ENCODE assay signal across 12 cellular contexts in genomic region chr2:85545780-85546240, GRCh38. TPM values are rescaled to one million over a fixed set of nuclear protein-coding genes. Genes with fewer than 3 reads are reported as not detected.
DNase-seq lines count a peak whose midpoint lies in the region; ATAC-seq, FAIRE-seq and TF ChIP-seq lines count a peak whose summit lies in the region.
"Had no signal": no experiment of that assay in that cellular context is flagged by ENCODE, and none has a peak within 500 bp of the region (broad histone marks: within the 10 kb centered on the region; RNA-seq: fewer than 3 reads in every experiment).

No MANE protein-coding gene starts in this region.

- H3K36me3 Mint-ChIP-seq in activated CD4-positive, alpha-beta T cell treated with anti-CD3 and anti-CD28 coated beads for 36 hours (ENCODE audit: low read depth) = peaks cover 57% of the 10 kb centered on the region
- H3K36me3 Mint-ChIP-seq in activated CD4-positive, alpha-beta T cell treated with anti-CD3 and anti-CD28 coated beads, Interleukin-2, amount 10 ng/mL, durations not matched to agents 24 days and 14 days (ENCODE audit: low read depth) = peaks cover 60% of the 10 kb centered on the region
- peaks cover 32% of the 10 kb centered on the region for H3K36me3 Mint-ChIP-seq in progenitor cell of endocrine pancreas (ENCODE audit: insufficient read depth)

- peak overlapping the region; percentile 3 for H3K4me3 Mint-ChIP-seq in activated CD4-positive, alpha-beta T cell treated with anti-CD3 and anti-CD28 coated beads for 36 hours
- no peak overlapping the region for H3K4me3 Mint-ChIP-seq in activated CD4-positive, alpha-beta T cell treated with anti-CD3 and anti-CD28 coated beads, Interleukin-2, amount 10 ng/mL, durations not matched to agents 24 days and 14 days
- H3K4me3 Mint-ChIP-seq in progenitor cell of endocrine pancreas (ENCODE audit: low read depth) = no peak overlapping the region

- peaks cover 26% of the 10 kb centered on the region for H3K4me1 Mint-ChIP-seq in activated CD4-positive, alpha-beta T cell treated with anti-CD3 and anti-CD28 coated beads for 36 hours
- peaks cover 32% of the 10 kb centered on the region for H3K4me1 Mint-ChIP-seq in activated CD4-positive, alpha-beta T cell treated with anti-CD3 and anti-CD28 coated beads, Interleukin-2, amount 10 ng/mL, durations not matched to agents 24 days and 14 days
- peaks cover 25% of the 10 kb centered on the region for H3K4me1 Mint-ChIP-seq in progenitor cell of endocrine pancreas (ENCODE audit: low read depth)

- no peaks in the 10 kb centered on the region for H3K9me3 Mint-ChIP-seq in activated CD4-positive, alpha-beta T cell treated with anti-CD3 and anti-CD28 coated beads for 36 hours (ENCODE audit: low read depth)
- H3K9me3 Mint-ChIP-seq in activated CD4-positive, alpha-beta T cell treated with anti-CD3 and anti-CD28 coated beads, Interleukin-2, amount 10 ng/mL, durations not matched to agents 24 days and 14 days = no peaks in the 10 kb centered on the region
- no peaks in the 10 kb centered on the region for H3K9me3 Mint-ChIP-seq in progenitor cell of endocrine pancreas (ENCODE audit: low read depth)

- peak; percentile 20 for ATAC-seq in activated CD4-positive, alpha-beta T cell treated with anti-CD3 and anti-CD28 coated beads for 36 hours
- ATAC-seq in K562 (peak; percentile 64), GM18870 (IDR thresholded peaks at IDR 0.05; ENCODE audit: unreplicated experiment) (no peak)
- ATAC-seq: lower lobe of right lung had no signal

- no peak overlapping the region for H3K27ac Mint-ChIP-seq in activated CD4-positive, alpha-beta T cell treated with anti-CD3 and anti-CD28 coated beads for 36 hours
- no peak overlapping the region for H3K27ac Mint-ChIP-seq in activated CD4-positive, alpha-beta T cell treated with anti-CD3 and anti-CD28 coated beads, Interleukin-2, amount 10 ng/mL, durations not matched to agents 24 days and 14 days
- H3K27ac Mint-ChIP-seq in progenitor cell of endocrine pancreas = peak overlapping the region; percentile 26

- no peak for FAIRE-seq in K562 (lab: Jason Lieb, UNC)
- FAIRE-seq: TTC549, urothelium cell line had no signal

- no peak overlapping the region for H2AFZ ChIP-seq in K562 (ENCODE audit: low read depth, low read length)

- intact Hi-C loops in activated CD4-positive, alpha-beta T cell treated with anti-CD3 and anti-CD28 coated beads for 36 hours (cut with DNase I, micrococcal nuclease) = no loop called here
- intact Hi-C loops in activated CD4-positive, alpha-beta T cell treated with anti-CD3 and anti-CD28 coated beads, Interleukin-2, amount 10 ng/mL, durations not matched to agents 24 days and 14 days (cut with micrococcal nuclease) = no loop called here
- intact Hi-C loops in K562 (cut with micrococcal nuclease) = loop anchor here (1.0 kb wide), 1 partner anchor 126 kb away; no protein-coding TSS in a partner anchor

- no peak for TF ChIP-seq CTCF in K562 (IDR thresholded peaks at IDR 0.05 in 2 of 3, conservative IDR thresholded peaks at IDR 0.05 in 1 of 3; ENCODE audit: insufficient read depth in 2 of 3, low read depth in 1 of 3, low read length in 3 of 3)
- TF ChIP-seq CTCF in progenitor cell of endocrine pancreas (IDR thresholded peaks at IDR 0.05; ENCODE audit: unreplicated experiment) = no peak
- TF ChIP-seq CTCF in GM13976 (IDR thresholded peaks at IDR 0.05; ENCODE audit: borderline replicate concordance, control extremely low read depth, extremely low read depth, insufficient read depth, missing control alignments) = no peak

- no peaks in the 10 kb centered on the region for H3K27me3 ChIP-seq in K562 (ENCODE audit: control insufficient read depth in 2 of 2, insufficient read depth in 2 of 2, low read length in 2 of 2)

- H3K9me3 ChIP-seq in K562 (replicated peaks; ENCODE audit: control insufficient read depth, insufficient read depth, low read depth, low read length) = no peaks in the 10 kb centered on the region
- H3K9me3 ChIP-seq: lower lobe of right lung had no signal

- H3K36me3 ChIP-seq in K562 (ENCODE audit: control insufficient read depth, insufficient read depth, low read length) = peaks cover 72% of the 10 kb centered on the region

- POLR2A ChIA-PET in activated CD4-positive, alpha-beta T cell treated with anti-CD3 and anti-CD28 coated beads for 36 hours (lab: Charles Lee) = interaction anchor here (0.6 to 2.2 kb wide), 9 partner anchors 11 to 218 kb away, joined by 3 to 20 read pairs (median 4); partner anchors contain the start of genes GGCX and TGOLN2
- POLR2A ChIA-PET in K562 (lab: Yijun Ruan, JAX) = interaction anchor here (0.6 to 24.3 kb wide), 20 partner anchors 10 to 443 kb away, joined by 3 to 1576 read pairs (median 4); partner anchors contain the start of genes C2orf68, CAPG, GGCX and SH2D6

- in situ Hi-C loops in K562 (cut with MboI) (no loop called here), GM13976 (cut with MboI; ENCODE audit: low sequenced_read_pairs, unreplicated experiment) (no loop called here)

- peaks cover 3% of the 10 kb centered on the region for H3K9me1 ChIP-seq in K562 (ENCODE audit: control insufficient read depth, insufficient read depth, low read length)

- H3K4me3 ChIP-seq in K562 = no peak overlapping the region
- H3K4me3 ChIP-seq: lower lobe of right lung had no signal

- TF ChIP-seq POLR2A in K562 (conservative IDR thresholded peaks at IDR 0.05) = no peak; the same call in none of the 2 replicates

- no peaks in the 10 kb centered on the region for H3K27me3 Mint-ChIP-seq in activated CD4-positive, alpha-beta T cell treated with anti-CD3 and anti-CD28 coated beads for 36 hours
- no peaks in the 10 kb centered on the region for H3K27me3 Mint-ChIP-seq in activated CD4-positive, alpha-beta T cell treated with anti-CD3 and anti-CD28 coated beads, Interleukin-2, amount 10 ng/mL, durations not matched to agents 24 days and 14 days
- no peaks in the 10 kb centered on the region for H3K27me3 Mint-ChIP-seq in progenitor cell of endocrine pancreas

- no peak for TF ChIP-seq RAD21 in K562 (CRISPR knock-in tag; conservative IDR thresholded peaks at IDR 0.05 in 1 of 2, IDR thresholded peaks at IDR 0.05 in 1 of 2)

- H3K79me2 ChIP-seq in K562 (ENCODE audit: control insufficient read depth, insufficient read depth, low read length) = peaks cover 26% of the 10 kb centered on the region

- CTCF ChIA-PET in activated CD4-positive, alpha-beta T cell treated with anti-CD3 and anti-CD28 coated beads for 36 hours (lab: Charles Lee) = interaction anchor here (0.7 to 2.6 kb wide), 8 partner anchors 11 to 325 kb away, joined by 3 to 11 read pairs (median 3); partner anchors contain the start of gene SH2D6
- CTCF ChIA-PET in K562 (lab: Yijun Ruan, JAX; ENCODE audit: low intra/inter-chr PET ratio) = interaction anchor here (0.6 kb wide), 1 partner anchor 29 kb away, joined by 3 read pairs; no protein-coding TSS in a partner anchor

- peaks cover 29% of the 10 kb centered on the region for H4K20me1 ChIP-seq in K562 (replicated peaks; ENCODE audit: control insufficient read depth, insufficient read depth, low read length)

- no peak overlapping the region; the same call in 2 of the 3 replicates for H3K27ac ChIP-seq in K562 (ENCODE audit: extremely low read depth, low read depth, low read length)
- H3K27ac ChIP-seq: lower lobe of right lung had no signal

- no peak for DNase-seq in activated CD4-positive, alpha-beta T cell treated with anti-CD3 and anti-CD28 coated beads for 36 hours
- DNase-seq in activated CD4-positive, alpha-beta T cell treated with anti-CD3 and anti-CD28 coated beads, Interleukin-2, amount 10 ng/mL, durations not matched to agents 24 days and 14 days = no peak
- DNase-seq in NAMALWA (ENCODE audit: low spot score) (peak; percentile 53), K562 (ENCODE audit: extremely low read depth in 1 of 4, low spot score in 3 of 4) (peak in 2 of 4 experiments; percentile 30 to 61), progenitor cell of endocrine pancreas (ENCODE audit: low spot score, unreplicated experiment) (no peak), GF-D8 (lab: John Stamatoyannopoulos, UW) (no peak), GM13976 (ENCODE audit: low spot score) (no peak)
- DNase-seq: lower lobe of right lung, occipital lobe had no signal

- WGBS in K562 (ENCODE audit: insufficient coverage, low coverage, missing lambda C conversion rate) = 55% methylated on average over 5 of the region's 5 CpGs

- H3K4me2 ChIP-seq in K562 (ENCODE audit: insufficient read depth, low read length) = no peak overlapping the region

- peaks cover 0 to 22% of the 10 kb centered on the region in 2 experiments; a peak in 3 of 5 replicates for H3K4me1 ChIP-seq in K562 (replicated peaks in 1 of 2; ENCODE audit: control insufficient read depth in 2 of 2, insufficient read depth in 2 of 2, low read length in 2 of 2)

- no TSS peak for BruUV-seq in K562 (replicated peaks; lab: Mats Ljungman, UMichigan)

- TF ChIP-seq EP300 in K562 (IDR thresholded peaks at IDR 0.05; ENCODE audit: low read length) = no peak

- no peak overlapping the region for H3K9ac ChIP-seq in K562 (ENCODE audit: insufficient read depth in 1 of 2, low read depth in 2 of 2, low read length in 2 of 2)

RNA-seq across cellular contexts. Expression of gene MAT2A, which starts 6.8 kb away (rescaled TPM):
- 100 to 1,000 TPM; 226 to 259 TPM for total RNA-seq in activated CD4-positive, alpha-beta T cell treated with anti-CD3 and anti-CD28 coated beads for 36 hours
- 481 and 492 TPM in 2 replicates for total RNA-seq in activated CD4-positive, alpha-beta T cell treated with anti-CD3 and anti-CD28 coated beads, Interleukin-2, amount 10 ng/mL, durations not matched to agents 24 days and 14 days
- 2,702 and 3,157 TPM in 2 replicates for total RNA-seq in K562 (2011; cell fraction: chromatin; rRNA removed; ENCODE audit: low replicate concordance)
- 1,250 and 1,264 TPM in 2 replicates for total RNA-seq in K562 (2011; cell fraction: nucleolus; rRNA removed)
- total RNA-seq in K562 (2011; cell fraction: nucleoplasm; rRNA removed) = 2,042 and 2,843 TPM in 2 replicates
- total RNA-seq in K562 (2014; rRNA removed) (176 and 192 TPM in 2 replicates), K562 (2014; rRNA removed; fragmentation: Illumina TruSeq; extraction: Trizol) (236 and 242 TPM in 2 replicates), K562 (2015; rRNA removed; fragmentation: Illumina TruSeq; extraction: Trizol) (215 and 240 TPM in 2 replicates), K562 (2021) (376 and 394 TPM in 2 replicates), progenitor cell of endocrine pancreas (281 and 304 TPM in 2 replicates)
- polyA plus RNA-seq in K562 (2011; rRNA removed) (606 and 1,027 TPM in 2 replicates), K562 (2014; fragmentation: Illumina TruSeq; extraction: Trizol) (324 and 385 TPM in 2 replicates), K562 (2014; fragmentation: Nextera tagmentation; extraction: Ambion mirVana) (100 to 1,000 TPM; 130 to 197 TPM), K562 (2014; rRNA removed) (582 and 610 TPM in 2 replicates)
- 192 and 285 TPM in 2 replicates for polyA plus RNA-seq in K562 (2011; cell fraction: cytosol; rRNA removed)
- 3,295 and 5,994 TPM in 2 replicates for polyA plus RNA-seq in K562 (2011; cell fraction: nucleus; rRNA removed)
- polyA plus RNA-seq in K562 (2012) = 368 and 393 TPM in 2 replicates
- 369 and 549 TPM in 2 replicates for polyA minus RNA-seq in K562 (2011; rRNA and poly(A)+ RNA removed)
- polyA minus RNA-seq in K562 (2011; cell fraction: cytosol; rRNA and poly(A)+ RNA removed) = 138 and 165 TPM in 2 replicates
- 1,130 and 1,570 TPM in 2 replicates for polyA minus RNA-seq in K562 (2011; cell fraction: nucleus; rRNA and poly(A)+ RNA removed)

RNA-seq across cellular contexts. Expression of gene GGCX, which starts 15.5 kb away (rescaled TPM):
- 10 to 100 TPM; 20.1 to 22.2 TPM for total RNA-seq in activated CD4-positive, alpha-beta T cell treated with anti-CD3 and anti-CD28 coated beads for 36 hours
- total RNA-seq in activated CD4-positive, alpha-beta T cell treated with anti-CD3 and anti-CD28 coated beads, Interleukin-2, amount 10 ng/mL, durations not matched to agents 24 days and 14 days = 21.8 and 23.1 TPM in 2 replicates
- 126 and 226 TPM in 2 replicates for total RNA-seq in K562 (2011; cell fraction: chromatin; rRNA removed; ENCODE audit: low replicate concordance)
- total RNA-seq in K562 (2011; cell fraction: nucleolus; rRNA removed) = 103 and 119 TPM in 2 replicates
- 111 and 121 TPM in 2 replicates for total RNA-seq in K562 (2011; cell fraction: nucleoplasm; rRNA removed)
- total RNA-seq in K562 (2014; rRNA removed) = 14.4 and 18.5 TPM in 2 replicates
- total RNA-seq in K562 (2014; rRNA removed; fragmentation: Illumina TruSeq; extraction: Trizol) = 23.9 and 24.2 TPM in 2 replicates
- 19.7 and 21.2 TPM in 2 replicates for total RNA-seq in K562 (2015; rRNA removed; fragmentation: Illumina TruSeq; extraction: Trizol)
- total RNA-seq in K562 (2021) = 28.1 and 28.4 TPM in 2 replicates
- polyA plus RNA-seq in K562 (2011; rRNA removed) = 12.5 and 29.2 TPM in 2 replicates
- polyA plus RNA-seq in K562 (2011; cell fraction: cytosol; rRNA removed) = 19.3 and 37.3 TPM in 2 replicates
- 22.9 and 43.4 TPM in 2 replicates for polyA plus RNA-seq in K562 (2011; cell fraction: nucleus; rRNA removed)
- 24.5 and 30.1 TPM in 2 replicates for polyA plus RNA-seq in K562 (2012)
- polyA plus RNA-seq in K562 (2014; fragmentation: Illumina TruSeq; extraction: Trizol) = 22.7 and 23.4 TPM in 2 replicates
- 10 to 100 TPM; 46.7 to 47.1 TPM for polyA plus RNA-seq in K562 (2014; fragmentation: Nextera tagmentation; extraction: Ambion mirVana)
- polyA plus RNA-seq in K562 (2014; rRNA removed) = 29.6 and 31.0 TPM in 2 replicates
- 21.2 and 39.3 TPM in 2 replicates for polyA minus RNA-seq in K562 (2011; rRNA and poly(A)+ RNA removed)
- 6.9 and 15.1 TPM in 2 replicates for polyA minus RNA-seq in K562 (2011; cell fraction: cytosol; rRNA and poly(A)+ RNA removed)
- polyA minus RNA-seq in K562 (2011; cell fraction: nucleus; rRNA and poly(A)+ RNA removed) = 31.7 and 35.3 TPM in 2 replicates
- 69.2 TPM in 2 replicates for total RNA-seq in progenitor cell of endocrine pancreas

RNA-seq across cellular contexts. Expression of gene VAMP8, which starts 31.6 kb away (rescaled TPM):
- total RNA-seq in activated CD4-positive, alpha-beta T cell treated with anti-CD3 and anti-CD28 coated beads for 36 hours = 100 to 1,000 TPM in 1 of 2 experiments, 10 to 100 TPM in 1; 98.3 to 106 TPM
- total RNA-seq in activated CD4-positive, alpha-beta T cell treated with anti-CD3 and anti-CD28 coated beads, Interleukin-2, amount 10 ng/mL, durations not matched to agents 24 days and 14 days = 90.9 and 91.3 TPM in 2 replicates
- 24.0 and 36.3 TPM in 2 replicates for total RNA-seq in K562 (2011; cell fraction: chromatin; rRNA removed; ENCODE audit: low replicate concordance)
- 32.9 and 36.7 TPM in 2 replicates for total RNA-seq in K562 (2011; cell fraction: nucleolus; rRNA removed)
- total RNA-seq in K562 (2011; cell fraction: nucleoplasm; rRNA removed) = 35.9 and 47.3 TPM in 2 replicates
- total RNA-seq in K562 (2014; rRNA removed) = 146 and 183 TPM in 2 replicates
- total RNA-seq in K562 (2014; rRNA removed; fragmentation: Illumina TruSeq; extraction: Trizol) = 107 and 129 TPM in 2 replicates
- 96.4 and 109 TPM in 2 replicates for total RNA-seq in K562 (2015; rRNA removed; fragmentation: Illumina TruSeq; extraction: Trizol)
- 140 and 149 TPM in 2 replicates for total RNA-seq in K562 (2021)
- 184 and 340 TPM in 2 replicates for polyA plus RNA-seq in K562 (2011; rRNA removed)
- 266 and 268 TPM in 2 replicates for polyA plus RNA-seq in K562 (2011; cell fraction: cytosol; rRNA removed)
- polyA plus RNA-seq in K562 (2011; cell fraction: nucleus; rRNA removed) = 98.3 and 102 TPM in 2 replicates
- 193 and 225 TPM in 2 replicates for polyA plus RNA-seq in K562 (2012)
- polyA plus RNA-seq in K562 (2014; fragmentation: Illumina TruSeq; extraction: Trizol) = 301 and 302 TPM in 2 replicates
- 100 to 1,000 TPM; 566 to 571 TPM for polyA plus RNA-seq in K562 (2014; fragmentation: Nextera tagmentation; extraction: Ambion mirVana)
- 248 and 255 TPM in 2 replicates for polyA plus RNA-seq in K562 (2014; rRNA removed)
- polyA minus RNA-seq in K562 (2011; rRNA and poly(A)+ RNA removed) = 89.7 and 134 TPM in 2 replicates
- polyA minus RNA-seq in K562 (2011; cell fraction: cytosol; rRNA and poly(A)+ RNA removed) = 26.2 and 47.2 TPM in 2 replicates
- 16.0 and 18.9 TPM in 2 replicates for polyA minus RNA-seq in K562 (2011; cell fraction: nucleus; rRNA and poly(A)+ RNA removed)
- total RNA-seq in progenitor cell of endocrine pancreas = 71.3 and 76.0 TPM in 2 replicates

RNA-seq across cellular contexts. Expression of gene VAMP5, which starts 38.4 kb away (rescaled TPM):
- total RNA-seq in activated CD4-positive, alpha-beta T cell treated with anti-CD3 and anti-CD28 coated beads for 36 hours = 10 to 100 TPM; 21.4 to 26.7 TPM
- total RNA-seq in activated CD4-positive, alpha-beta T cell treated with anti-CD3 and anti-CD28 coated beads, Interleukin-2, amount 10 ng/mL, durations not matched to agents 24 days and 14 days = 33.1 and 37.9 TPM in 2 replicates
- total RNA-seq in K562 (2011; cell fraction: chromatin; rRNA removed; ENCODE audit: low replicate concordance) = 0.74 and 3.7 TPM in 2 replicates
- total RNA-seq in K562 (2011; cell fraction: nucleolus; rRNA removed) = 2.6 and 4.3 TPM in 2 replicates
- 1.8 and 2.7 TPM in 2 replicates for total RNA-seq in K562 (2011; cell fraction: nucleoplasm; rRNA removed)
- total RNA-seq in K562 (2014; rRNA removed) = 0.41 and 0.59 TPM in 2 replicates
- not detected in 2 replicates for total RNA-seq in K562 (2014; rRNA removed; fragmentation: Illumina TruSeq; extraction: Trizol)
- not detected in 2 replicates for total RNA-seq in K562 (2015; rRNA removed; fragmentation: Illumina TruSeq; extraction: Trizol)
- 0.85 and 1.1 TPM in 2 replicates for total RNA-seq in K562 (2021)
- polyA plus RNA-seq in K562 (2011; rRNA removed) = 1.5 and 1.9 TPM in 2 replicates
- 2.1 and 2.8 TPM in 2 replicates for polyA plus RNA-seq in K562 (2011; cell fraction: cytosol; rRNA removed)
- polyA plus RNA-seq in K562 (2011; cell fraction: nucleus; rRNA removed) = 4.2 and 6.3 TPM in 2 replicates
- 0.68 and 4.7 TPM in 2 replicates for polyA plus RNA-seq in K562 (2012)
- 0.39 and 0.54 TPM in 2 replicates for polyA plus RNA-seq in K562 (2014; fragmentation: Illumina TruSeq; extraction: Trizol)
- 1 to 10 TPM; 1.5 to 1.9 TPM for polyA plus RNA-seq in K562 (2014; fragmentation: Nextera tagmentation; extraction: Ambion mirVana)
- polyA plus RNA-seq in K562 (2014; rRNA removed) = 0.34 and 1.5 TPM in 2 replicates
- polyA minus RNA-seq in K562 (2011; rRNA and poly(A)+ RNA removed) = 1.3 and 2.5 TPM in 2 replicates
- not detected in 2 replicates for polyA minus RNA-seq in K562 (2011; cell fraction: cytosol; rRNA and poly(A)+ RNA removed)
- polyA minus RNA-seq in K562 (2011; cell fraction: nucleus; rRNA and poly(A)+ RNA removed) = 0.54 and 0.78 TPM in 2 replicates
- 4.2 TPM in 2 replicates for total RNA-seq in progenitor cell of endocrine pancreas

RNA-seq across cellular contexts. Expression of gene RNF181, which starts 49.7 kb away (rescaled TPM):
- total RNA-seq in activated CD4-positive, alpha-beta T cell treated with anti-CD3 and anti-CD28 coated beads for 36 hours = 100 to 1,000 TPM; 113 to 140 TPM
- 111 and 116 TPM in 2 replicates for total RNA-seq in activated CD4-positive, alpha-beta T cell treated with anti-CD3 and anti-CD28 coated beads, Interleukin-2, amount 10 ng/mL, durations not matched to agents 24 days and 14 days
- total RNA-seq in K562 (2011; cell fraction: chromatin; rRNA removed; ENCODE audit: low replicate concordance) = 76.8 and 189 TPM in 2 replicates
- 209 and 223 TPM in 2 replicates for total RNA-seq in K562 (2011; cell fraction: nucleolus; rRNA removed)
- total RNA-seq in K562 (2011; cell fraction: nucleoplasm; rRNA removed) = 148 and 152 TPM in 2 replicates
- total RNA-seq in K562 (2014; rRNA removed) (189 and 243 TPM in 2 replicates), K562 (2014; rRNA removed; fragmentation: Illumina TruSeq; extraction: Trizol) (181 and 208 TPM in 2 replicates), K562 (2015; rRNA removed; fragmentation: Illumina TruSeq; extraction: Trizol) (150 and 156 TPM in 2 replicates), K562 (2021) (139 and 158 TPM in 2 replicates), progenitor cell of endocrine pancreas (82.3 and 85.7 TPM in 2 replicates)
- polyA plus RNA-seq in K562 (2011; rRNA removed) (324 and 492 TPM in 2 replicates), K562 (2014; fragmentation: Illumina TruSeq; extraction: Trizol) (253 and 256 TPM in 2 replicates), K562 (2014; fragmentation: Nextera tagmentation; extraction: Ambion mirVana) (100 to 1,000 TPM; 425 to 485 TPM), K562 (2014; rRNA removed) (289 and 334 TPM in 2 replicates)
- 513 and 736 TPM in 2 replicates for polyA plus RNA-seq in K562 (2011; cell fraction: cytosol; rRNA removed)
- 354 and 425 TPM in 2 replicates for polyA plus RNA-seq in K562 (2011; cell fraction: nucleus; rRNA removed)
- polyA plus RNA-seq in K562 (2012) = 249 and 379 TPM in 2 replicates
- 88.4 and 169 TPM in 2 replicates for polyA minus RNA-seq in K562 (2011; rRNA and poly(A)+ RNA removed)
- polyA minus RNA-seq in K562 (2011; cell fraction: cytosol; rRNA and poly(A)+ RNA removed) = 40.6 and 67.6 TPM in 2 replicates
- 58.2 and 63.7 TPM in 2 replicates for polyA minus RNA-seq in K562 (2011; cell fraction: nucleus; rRNA and poly(A)+ RNA removed)
